1 cellular context compared by ENCODE assay signal in the genomic region with DNA sequence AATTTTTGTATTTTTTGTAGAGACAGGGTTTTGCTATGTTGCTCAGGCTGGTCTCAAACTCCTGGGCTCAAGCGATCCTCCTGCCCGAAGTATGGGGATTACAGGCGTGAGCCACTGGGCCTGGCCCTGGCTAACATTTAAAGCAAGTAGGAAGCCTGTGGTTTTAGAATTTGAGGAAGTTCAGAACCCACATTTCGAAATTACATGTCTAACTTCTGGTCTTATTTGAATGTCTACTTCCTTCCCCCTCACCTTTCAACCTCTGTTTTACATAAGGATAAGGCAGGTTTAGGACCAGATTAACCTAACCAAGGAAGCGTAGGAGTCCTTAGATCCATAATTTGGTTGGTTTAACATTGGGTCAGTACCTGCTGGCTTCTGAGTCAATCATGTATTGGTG.
TF ChIP-seq lines count a peak whose summit lies in the region.

No MANE protein-coding gene starts in this region.

TF ChIP-seq in K562, 482 proteins besides CTCF, POLR2A, EP300 and RAD21 (continued from another document):
- no peak for TF ChIP-seq ATF6 (CRISPR knock-in tag; IDR thresholded peaks at IDR 0.05)
- TF ChIP-seq, protein P1, sequence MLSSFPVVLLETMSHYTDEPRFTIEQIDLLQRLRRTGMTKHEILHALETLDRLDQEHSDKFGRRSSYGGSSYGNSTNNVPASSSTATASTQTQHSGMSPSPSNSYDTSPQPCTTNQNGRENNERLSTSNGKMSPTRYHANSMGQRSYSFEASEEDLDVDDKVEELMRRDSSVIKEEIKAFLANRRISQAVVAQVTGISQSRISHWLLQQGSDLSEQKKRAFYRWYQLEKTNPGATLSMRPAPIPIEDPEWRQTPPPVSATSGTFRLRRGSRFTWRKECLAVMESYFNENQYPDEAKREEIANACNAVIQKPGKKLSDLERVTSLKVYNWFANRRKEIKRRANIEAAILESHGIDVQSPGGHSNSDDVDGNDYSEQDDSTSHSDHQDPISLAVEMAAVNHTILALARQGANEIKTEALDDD (IDR thresholded peaks at IDR 0.05), result peak; percentile 94
- TF ChIP-seq HNRNPK (IDR thresholded peaks at IDR 0.05; ENCODE audit: low read depth, low read length, poor library complexity, severe bottlenecking), result no peak
- no peak for TF ChIP-seq ZNF212 (CRISPR knock-in tag; IDR thresholded peaks at IDR 0.05)
- TF ChIP-seq TBP (optimal IDR thresholded peaks at IDR 0.05; ENCODE audit: low read depth, low read length), result no peak
- TF ChIP-seq HDAC2 (IDR thresholded peaks at IDR 0.05), result no peak
- no peak for TF ChIP-seq TBL1XR1 (IDR thresholded peaks at IDR 0.05; ENCODE audit: low read length in 2 of 2)
- TF ChIP-seq, protein P2, sequence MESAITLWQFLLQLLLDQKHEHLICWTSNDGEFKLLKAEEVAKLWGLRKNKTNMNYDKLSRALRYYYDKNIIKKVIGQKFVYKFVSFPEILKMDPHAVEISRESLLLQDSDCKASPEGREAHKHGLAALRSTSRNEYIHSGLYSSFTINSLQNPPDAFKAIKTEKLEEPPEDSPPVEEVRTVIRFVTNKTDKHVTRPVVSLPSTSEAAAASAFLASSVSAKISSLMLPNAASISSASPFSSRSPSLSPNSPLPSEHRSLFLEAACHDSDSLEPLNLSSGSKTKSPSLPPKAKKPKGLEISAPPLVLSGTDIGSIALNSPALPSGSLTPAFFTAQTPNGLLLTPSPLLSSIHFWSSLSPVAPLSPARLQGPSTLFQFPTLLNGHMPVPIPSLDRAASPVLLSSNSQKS (CRISPR knock-in tag; IDR thresholded peaks at IDR 0.05), result no peak
- TF ChIP-seq ETV6 (IDR thresholded peaks at IDR 0.05; ENCODE audit: borderline replicate concordance in 1 of 2, low read depth in 2 of 2, low read length in 1 of 2), result peak in 1 of 2 experiments; percentile 87; a peak in 2 of 4 replicates
- no peak for TF ChIP-seq ETV6 (CRISPR knock-in tag; IDR thresholded peaks at IDR 0.05; ENCODE audit: borderline replicate concordance)
- TF ChIP-seq ELF1 (tag; IDR thresholded peaks at IDR 0.05), result no peak
- TF ChIP-seq, protein P3, sequence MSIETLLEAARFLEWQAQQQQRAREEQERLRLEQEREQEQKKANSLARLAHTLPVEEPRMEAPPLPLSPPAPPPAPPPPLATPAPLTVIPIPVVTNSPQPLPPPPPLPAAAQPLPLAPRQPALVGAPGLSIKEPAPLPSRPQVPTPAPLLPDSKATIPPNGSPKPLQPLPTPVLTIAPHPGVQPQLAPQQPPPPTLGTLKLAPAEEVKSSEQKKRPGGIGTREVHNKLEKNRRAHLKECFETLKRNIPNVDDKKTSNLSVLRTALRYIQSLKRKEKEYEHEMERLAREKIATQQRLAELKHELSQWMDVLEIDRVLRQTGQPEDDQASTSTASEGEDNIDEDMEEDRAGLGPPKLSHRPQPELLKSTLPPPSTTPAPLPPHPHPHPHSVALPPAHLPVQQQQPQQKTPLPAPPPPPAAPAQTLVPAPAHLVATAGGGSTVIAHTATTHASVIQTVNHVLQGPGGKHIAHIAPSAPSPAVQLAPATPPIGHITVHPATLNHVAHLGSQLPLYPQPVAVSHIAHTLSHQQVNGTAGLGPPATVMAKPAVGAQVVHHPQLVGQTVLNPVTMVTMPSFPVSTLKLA (conservative IDR thresholded peaks at IDR 0.05), result no peak
- TF ChIP-seq PHB (CRISPR knock-in tag; IDR thresholded peaks at IDR 0.05), result no peak
- peak; percentile 33; the same call in 1 of the 2 replicates for TF ChIP-seq RNF2 (IDR thresholded peaks at IDR 0.05)
- no peak for TF ChIP-seq EHMT2 (IDR thresholded peaks at IDR 0.05)
- no peak for TF ChIP-seq SMC3 (conservative IDR thresholded peaks at IDR 0.05; ENCODE audit: insufficient read depth, low read depth, low read length)
- TF ChIP-seq, protein P4, sequence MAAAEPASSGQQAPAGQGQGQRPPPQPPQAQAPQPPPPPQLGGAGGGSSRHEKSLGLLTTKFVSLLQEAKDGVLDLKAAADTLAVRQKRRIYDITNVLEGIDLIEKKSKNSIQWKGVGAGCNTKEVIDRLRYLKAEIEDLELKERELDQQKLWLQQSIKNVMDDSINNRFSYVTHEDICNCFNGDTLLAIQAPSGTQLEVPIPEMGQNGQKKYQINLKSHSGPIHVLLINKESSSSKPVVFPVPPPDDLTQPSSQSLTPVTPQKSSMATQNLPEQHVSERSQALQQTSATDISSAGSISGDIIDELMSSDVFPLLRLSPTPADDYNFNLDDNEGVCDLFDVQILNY (CRISPR knock-in tag; IDR thresholded peaks at IDR 0.05), result no peak
- TF ChIP-seq ARID2 (IDR thresholded peaks at IDR 0.05), result no peak
- no peak for TF ChIP-seq SFPQ (IDR thresholded peaks at IDR 0.05; ENCODE audit: low read depth, low read length)
- TF ChIP-seq ZNF609 (CRISPR knock-in tag; IDR thresholded peaks at IDR 0.05; ENCODE audit: borderline replicate concordance), result no peak
- TF ChIP-seq, protein P5, sequence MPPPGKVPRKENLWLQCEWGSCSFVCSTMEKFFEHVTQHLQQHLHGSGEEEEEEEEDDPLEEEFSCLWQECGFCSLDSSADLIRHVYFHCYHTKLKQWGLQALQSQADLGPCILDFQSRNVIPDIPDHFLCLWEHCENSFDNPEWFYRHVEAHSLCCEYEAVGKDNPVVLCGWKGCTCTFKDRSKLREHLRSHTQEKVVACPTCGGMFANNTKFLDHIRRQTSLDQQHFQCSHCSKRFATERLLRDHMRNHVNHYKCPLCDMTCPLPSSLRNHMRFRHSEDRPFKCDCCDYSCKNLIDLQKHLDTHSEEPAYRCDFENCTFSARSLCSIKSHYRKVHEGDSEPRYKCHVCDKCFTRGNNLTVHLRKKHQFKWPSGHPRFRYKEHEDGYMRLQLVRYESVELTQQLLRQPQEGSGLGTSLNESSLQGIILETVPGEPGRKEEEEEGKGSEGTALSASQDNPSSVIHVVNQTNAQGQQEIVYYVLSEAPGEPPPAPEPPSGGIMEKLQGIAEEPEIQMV (tag; conservative IDR thresholded peaks at IDR 0.05; ENCODE audit: low read depth), result no peak
- TF ChIP-seq CHD2 (IDR thresholded peaks at IDR 0.05; ENCODE audit: low read depth, low read length), result no peak
- no peak for TF ChIP-seq ZNF76 (CRISPR knock-in tag; IDR thresholded peaks at IDR 0.05; ENCODE audit: borderline replicate concordance)
- TF ChIP-seq, protein P6, sequence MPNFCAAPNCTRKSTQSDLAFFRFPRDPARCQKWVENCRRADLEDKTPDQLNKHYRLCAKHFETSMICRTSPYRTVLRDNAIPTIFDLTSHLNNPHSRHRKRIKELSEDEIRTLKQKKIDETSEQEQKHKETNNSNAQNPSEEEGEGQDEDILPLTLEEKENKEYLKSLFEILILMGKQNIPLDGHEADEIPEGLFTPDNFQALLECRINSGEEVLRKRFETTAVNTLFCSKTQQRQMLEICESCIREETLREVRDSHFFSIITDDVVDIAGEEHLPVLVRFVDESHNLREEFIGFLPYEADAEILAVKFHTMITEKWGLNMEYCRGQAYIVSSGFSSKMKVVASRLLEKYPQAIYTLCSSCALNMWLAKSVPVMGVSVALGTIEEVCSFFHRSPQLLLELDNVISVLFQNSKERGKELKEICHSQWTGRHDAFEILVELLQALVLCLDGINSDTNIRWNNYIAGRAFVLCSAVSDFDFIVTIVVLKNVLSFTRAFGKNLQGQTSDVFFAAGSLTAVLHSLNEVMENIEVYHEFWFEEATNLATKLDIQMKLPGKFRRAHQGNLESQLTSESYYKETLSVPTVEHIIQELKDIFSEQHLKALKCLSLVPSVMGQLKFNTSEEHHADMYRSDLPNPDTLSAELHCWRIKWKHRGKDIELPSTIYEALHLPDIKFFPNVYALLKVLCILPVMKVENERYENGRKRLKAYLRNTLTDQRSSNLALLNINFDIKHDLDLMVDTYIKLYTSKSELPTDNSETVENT (CRISPR knock-in tag; IDR thresholded peaks at IDR 0.05), result no peak
- no peak for TF ChIP-seq NR2C2 (CRISPR knock-in tag; IDR thresholded peaks at IDR 0.05)
- TF ChIP-seq NR2C2 (tag; IDR thresholded peaks at IDR 0.05), result peak; percentile 44; the same call in 1 of the 2 replicates
- no peak for TF ChIP-seq RBBP5 (IDR thresholded peaks at IDR 0.05; ENCODE audit: borderline replicate concordance, insufficient read depth, low read length, poor library complexity, severe bottlenecking)
- TF ChIP-seq, protein P7, sequence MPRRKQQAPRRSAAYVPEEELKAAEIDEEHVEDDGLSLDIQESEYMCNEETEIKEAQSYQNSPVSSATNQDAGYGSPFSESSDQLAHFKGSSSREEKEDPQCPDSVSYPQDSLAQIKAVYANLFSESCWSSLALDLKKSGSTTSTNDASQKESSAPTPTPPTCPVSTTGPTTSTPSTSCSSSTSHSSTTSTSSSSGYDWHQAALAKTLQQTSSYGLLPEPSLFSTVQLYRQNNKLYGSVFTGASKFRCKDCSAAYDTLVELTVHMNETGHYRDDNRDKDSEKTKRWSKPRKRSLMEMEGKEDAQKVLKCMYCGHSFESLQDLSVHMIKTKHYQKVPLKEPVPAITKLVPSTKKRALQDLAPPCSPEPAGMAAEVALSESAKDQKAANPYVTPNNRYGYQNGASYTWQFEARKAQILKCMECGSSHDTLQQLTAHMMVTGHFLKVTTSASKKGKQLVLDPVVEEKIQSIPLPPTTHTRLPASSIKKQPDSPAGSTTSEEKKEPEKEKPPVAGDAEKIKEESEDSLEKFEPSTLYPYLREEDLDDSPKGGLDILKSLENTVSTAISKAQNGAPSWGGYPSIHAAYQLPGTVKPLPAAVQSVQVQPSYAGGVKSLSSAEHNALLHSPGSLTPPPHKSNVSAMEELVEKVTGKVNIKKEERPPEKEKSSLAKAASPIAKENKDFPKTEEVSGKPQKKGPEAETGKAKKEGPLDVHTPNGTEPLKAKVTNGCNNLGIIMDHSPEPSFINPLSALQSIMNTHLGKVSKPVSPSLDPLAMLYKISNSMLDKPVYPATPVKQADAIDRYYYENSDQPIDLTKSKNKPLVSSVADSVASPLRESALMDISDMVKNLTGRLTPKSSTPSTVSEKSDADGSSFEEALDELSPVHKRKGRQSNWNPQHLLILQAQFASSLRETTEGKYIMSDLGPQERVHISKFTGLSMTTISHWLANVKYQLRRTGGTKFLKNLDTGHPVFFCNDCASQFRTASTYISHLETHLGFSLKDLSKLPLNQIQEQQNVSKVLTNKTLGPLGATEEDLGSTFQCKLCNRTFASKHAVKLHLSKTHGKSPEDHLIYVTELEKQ (CRISPR knock-in tag; IDR thresholded peaks at IDR 0.05), result no peak
- TF ChIP-seq CREB1 (IDR thresholded peaks at IDR 0.05), result no peak
- no peak for TF ChIP-seq CREB1 (CRISPR knock-in tag; IDR thresholded peaks at IDR 0.05)
- no peak for TF ChIP-seq SRSF7 (optimal IDR thresholded peaks at IDR 0.05; ENCODE audit: low read depth, low read length)
- TF ChIP-seq ZNF408 (CRISPR knock-in tag; IDR thresholded peaks at IDR 0.05; ENCODE audit: low read depth), result no peak
